In genomic region chr1:234143681-234144080, GRCh38 we compare ENCODE assay signal across 21 cellular contexts.
"Had no signal": no experiment of that assay in that cellular context is flagged by ENCODE, and none has a peak within 500 bp of the region (broad histone marks: within the 10 kb centered on the region; RNA-seq: fewer than 3 reads in every experiment).

No MANE protein-coding gene starts in this region.

- FAIRE-seq: HTR-8/SVneo, RCC 7860 had no signal

- H3K9me3 ChIP-seq: SJSA1 had no signal

- H3K27ac ChIP-seq: SJSA1, SK-N-MC had no signal

- H3K4me1 ChIP-seq: SJSA1 had no signal

- H3K36me3 ChIP-seq: SJSA1 had no signal

- DNase-seq: KBM-7, MV-4-11, NCI-H1048, NCI-H1105, NCI-H1417, NCI-H1436 treated with DMSO at 0.1 percent for 48 hours, NCI-H1694, NCI-H187 treated with DMSO at 0.1 percent for 48 hours, NCI-H2081, NCI-H2107, NCI-H2227 treated with DMSO at 0.1 percent for 48 hours, NCI-H524, NCI-H526 treated with DMSO at 0.1 percent for 48 hours, NCI-H774, Right ventricle myocardium superior, RPMI8226, SIG-M5 had no signal

- H3K27me3 ChIP-seq: SJSA1 had no signal

- H3K4me3 ChIP-seq: SJSA1, SK-N-MC had no signal
